Comparison of ENCODE assay signal across 8 cellular contexts in the genomic region with DNA sequence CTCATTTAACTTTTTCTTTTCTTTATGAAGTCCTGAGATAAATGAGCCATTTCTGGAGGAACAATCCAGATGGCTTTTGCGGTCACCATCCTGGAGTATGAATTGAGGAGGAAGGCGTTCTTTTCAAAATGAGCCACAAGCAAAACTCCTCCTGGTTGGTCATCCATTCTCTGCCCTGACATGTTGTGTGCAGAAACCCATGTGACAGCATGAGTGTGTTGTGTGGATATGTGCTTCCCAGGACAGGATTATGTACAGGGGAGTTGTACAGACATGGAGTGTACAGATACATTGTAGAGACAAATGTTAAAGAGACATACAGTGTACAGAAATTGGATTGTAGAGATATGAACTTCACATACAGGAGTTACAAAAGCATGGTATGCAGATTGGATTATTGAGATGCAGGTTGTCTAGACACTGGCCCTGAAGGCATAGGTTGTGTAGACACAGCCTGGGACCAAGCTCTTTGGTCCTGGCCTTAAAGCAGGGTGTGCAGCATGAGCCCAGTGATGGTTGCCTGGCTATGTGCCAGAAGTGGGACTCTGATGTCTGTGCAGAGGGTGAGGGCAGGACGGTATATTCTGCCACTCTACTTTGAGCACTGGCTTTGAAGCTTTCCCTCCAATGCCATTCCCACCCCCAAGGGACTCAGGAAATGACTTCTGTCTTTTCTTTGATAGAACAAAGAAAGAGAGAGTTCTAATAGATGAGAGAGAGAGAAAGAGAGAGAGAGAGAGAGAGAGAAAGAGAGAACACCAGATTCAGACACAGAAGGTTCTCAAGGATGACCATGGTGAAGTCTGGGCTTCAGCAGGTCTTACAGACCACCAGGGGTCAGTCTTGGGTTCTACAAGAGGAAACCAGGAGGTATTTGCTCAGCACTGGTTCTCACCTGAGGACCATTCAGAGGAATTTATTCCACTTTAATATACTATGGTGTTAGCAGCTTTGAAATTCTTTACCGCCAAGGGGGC.
DNase-seq lines count a peak whose midpoint lies in the region; ATAC-seq and TF ChIP-seq lines count a peak whose summit lies in the region.

No MANE protein-coding gene starts in this region.

- H2AFZ ChIP-seq in IMR-90 (replicated peaks; ENCODE audit: low read length, poor library complexity) (peak overlapping the region; percentile 34), PC-3 (ENCODE audit: low read length) (no peak overlapping the region)

- H3K9me1 ChIP-seq in IMR-90 (ENCODE audit: insufficient read depth, low read length), result peaks cover 6% of the 10 kb centered on the region; the same call in 1 of the 2 replicates

- 0 out of 2 replicates have a peak overlapping the region, but pooled peaks have one; percentile 28 for H4K91ac ChIP-seq in IMR-90 (ENCODE audit: insufficient read depth, low read depth, low read length)

- POLR2A ChIA-PET in IMR-90 (lab: Charles Lee; ENCODE audit: unreplicated experiment), result no interaction called here
- POLR2A ChIA-PET in PC-3 (lab: Charles Lee; ENCODE audit: unreplicated experiment), result interaction anchor here (0.9 kb wide), 1 partner anchor 227 kb away, joined by 8 read pairs; no protein-coding TSS in a partner anchor

- dilution Hi-C loops in IMR-90 (cut with HindIII; ENCODE audit: low sequenced_read_pairs, unreplicated experiment), result no loop called here

- H3K4me3 ChIP-seq in IMR-90 (ENCODE audit: insufficient read depth, low read depth, low read length), result no peak overlapping the region
- H3K4me3 ChIP-seq in PC-3 (ENCODE audit: low read length), result no peak overlapping the region
- H3K4me3 ChIP-seq in stomach, result no peak overlapping the region

- WGBS in IMR-90 (ENCODE audit: extremely low coverage in 2 of 2, insufficient read length in 1 of 2), 2 experiments, result no CpG with 5 or more reads among the region's 4 CpGs
- 72 to 84% (median 76%) methylated on average over 4 of the region's 4 CpGs for WGBS in stomach, 5 donors

- H4K5ac ChIP-seq in IMR-90 (ENCODE audit: low read depth, low read length), result no peak overlapping the region

- TF ChIP-seq CTCF in IMR-90 (conservative IDR thresholded peaks at IDR 0.05; ENCODE audit: low read depth, low read length) (peak; percentile 57), PC-3 (conservative IDR thresholded peaks at IDR 0.05; ENCODE audit: low read depth, low read length) (peak; percentile 81), stomach (IDR thresholded peaks at IDR 0.05) (peak in 5 of 7 experiments; percentile 28 to 58 (median 46))

- H3F3A ChIP-seq in PC-3 (ENCODE audit: low read length, unreplicated experiment), result no peaks in the 10 kb centered on the region

- DNase-seq in stimulated activated CD4-positive, alpha-beta T cell treated with anti-CD3 and anti-CD28 coated beads, Interleukin-2, amount 100 ng/mL, for 48 hours, result peak; percentile 8 to 9
- DNase-seq in stimulated activated CD4-positive, alpha-beta T cell treated with anti-CD3 and anti-CD28 coated beads, Interleukin-12 subunit alpha, Interleukin-12 subunit beta, amount 100 ng/mL, for 4 hours, result no peak
- DNase-seq in IMR-90 (peak; percentile 66), PC-3 (peak; percentile 66), kidney glomerular epithelial cell (lab: John Stamatoyannopoulos, UW) (peak; percentile 62), stomach (no peak)
- peak; percentile 57 for DNase-seq in central memory CD4-positive, alpha-beta T cell

- H2BK20ac ChIP-seq in IMR-90 (ENCODE audit: low read depth, low read length), result no peak overlapping the region

- H3K9me2 ChIP-seq in PC-3 (replicated peaks; ENCODE audit: low read length), result no peaks in the 10 kb centered on the region

- H3K18ac ChIP-seq in IMR-90 (ENCODE audit: low read depth, low read length), result no peak overlapping the region

- BruUV-seq in IMR-90 (replicated peaks; lab: Mats Ljungman, UMichigan) (no TSS peak), PC-3 (replicated peaks; lab: Mats Ljungman, UMichigan) (no TSS peak)

- H3K4me2 ChIP-seq in IMR-90 (ENCODE audit: low read depth, low read length) (no peak overlapping the region), PC-3 (ENCODE audit: low read length) (no peak overlapping the region)

- intact Hi-C loops in IMR-90 (cut with micrococcal nuclease) (loop anchor here (5.0 kb wide), 2 partner anchors 111 to 586 kb away; a partner anchor contains a TSS), PC-3 (cut with micrococcal nuclease) (loop anchor here (5.0 to 10.0 kb wide), 2 partner anchors 231 to 588 kb away; a partner anchor contains a TSS), stomach (cut with DNase I; ENCODE audit: low total_unique reads) (no loop called here)

- no peaks in the 10 kb centered on the region for H3K79me1 ChIP-seq in IMR-90 (ENCODE audit: low read depth in 1 of 2, low read length in 2 of 2)

- no peak overlapping the region for H3K4ac ChIP-seq in IMR-90 (ENCODE audit: low read depth, low read length)

- no peak overlapping the region for H3K23ac ChIP-seq in IMR-90 (ENCODE audit: low read depth, low read length)

- H4K20me1 ChIP-seq in IMR-90 (ENCODE audit: insufficient read depth, low read length), result no peaks in the 10 kb centered on the region
- no peaks in the 10 kb centered on the region for H4K20me1 ChIP-seq in PC-3 (ENCODE audit: low read length)

- no peak overlapping the region for H2BK5ac ChIP-seq in IMR-90 (ENCODE audit: low read depth, low read length, poor library complexity, severe bottlenecking)

- H4K8ac ChIP-seq in IMR-90 (ENCODE audit: low read depth in 2 of 2, low read length in 2 of 2), result no peak overlapping the region

- H3K9me3 ChIP-seq in IMR-90 (ENCODE audit: control insufficient read depth, insufficient read depth, low read length) (no peaks in the 10 kb centered on the region), PC-3 (ENCODE audit: low read length) (no peaks in the 10 kb centered on the region), stomach (no peaks in the 10 kb centered on the region)

- TF ChIP-seq EP300 in stomach (IDR thresholded peaks at IDR 0.05), result no peak

- H3K14ac ChIP-seq in IMR-90 (replicated peaks; ENCODE audit: low read depth, low read length), result no peak overlapping the region

- H3K27me3 ChIP-seq in IMR-90 (ENCODE audit: control insufficient read depth, insufficient read depth, low read length), result no peaks in the 10 kb centered on the region
- 0 out of 2 replicates have a peak, but pooled peaks cover 3% of the 10 kb centered on the region for H3K27me3 ChIP-seq in PC-3 (ENCODE audit: low read length)
- H3K27me3 ChIP-seq in stomach, result no peaks in the 10 kb centered on the region

- no peak overlapping the region for H3K56ac ChIP-seq in IMR-90 (ENCODE audit: extremely low read depth, insufficient read depth, low read length)

- no peak overlapping the region for H3K9ac ChIP-seq in IMR-90 (ENCODE audit: low read depth, low read length)
- no peak overlapping the region for H3K9ac ChIP-seq in PC-3 (ENCODE audit: low read length)

- TF ChIP-seq RAD21 in IMR-90 (IDR thresholded peaks at IDR 0.05; ENCODE audit: low read length), result peak; percentile 60

- H3K36me3 ChIP-seq in IMR-90 (ENCODE audit: control insufficient read depth, insufficient read depth, low read length) (no peaks in the 10 kb centered on the region), PC-3 (ENCODE audit: low read depth, low read length) (no peaks in the 10 kb centered on the region), stomach (no peaks in the 10 kb centered on the region)

- ATAC-seq in IMR-90 (ENCODE audit: low read depth) (peak; percentile 35; the same call in 1 of the 2 replicates), PC-3 (peak; percentile 84), HG03280 (IDR thresholded peaks at IDR 0.05; ENCODE audit: unreplicated experiment) (no peak)

- H3K27ac ChIP-seq in IMR-90 (ENCODE audit: insufficient read depth, low read length) (no peak overlapping the region), PC-3 (ENCODE audit: low read length) (no peak overlapping the region), stomach (no peak overlapping the region)

- in situ Hi-C loops in IMR-90 (cut with MboI; ENCODE audit: low sequenced_read_pairs), result loop anchor here (25.0 kb wide), 2 partner anchors 1001 to 1251 kb away; no protein-coding TSS in a partner anchor

- no peak overlapping the region; the same call in 2 of the 3 replicates for H2BK15ac ChIP-seq in IMR-90 (ENCODE audit: low read depth, low read length)

- no peak overlapping the region for H2AK9ac ChIP-seq in IMR-90 (replicated peaks; ENCODE audit: low read depth, low read length, poor library complexity)

- TF ChIP-seq POLR2A in IMR-90 (IDR thresholded peaks at IDR 0.05; ENCODE audit: low read depth, low read length) (no peak), stomach (IDR thresholded peaks at IDR 0.05) (no peak)

- peak overlapping the region; percentile 44; the same call in 1 of the 2 replicates for H2BK120ac ChIP-seq in IMR-90 (ENCODE audit: low read depth, low read length)

- no peaks in the 10 kb centered on the region for H3K79me2 ChIP-seq in PC-3 (ENCODE audit: low read length)

- H3K4me1 ChIP-seq in IMR-90 (ENCODE audit: control insufficient read depth, insufficient read depth, low read length) (peaks cover 17% of the 10 kb centered on the region), PC-3 (ENCODE audit: insufficient read depth, low read length) (no peaks in the 10 kb centered on the region), stomach (peaks cover 0 to 28% (median 16%) of the 10 kb centered on the region in 4 donors)

- 0 out of 2 replicates have a peak overlapping the region, but pooled peaks have one; percentile 45 for H2AK5ac ChIP-seq in IMR-90 (ENCODE audit: low read depth, low read length)

- CTCF ChIA-PET in IMR-90 (lab: Yijun Ruan, JAX) (interaction anchor here (0.5 to 3.3 kb wide), 5 partner anchors 9 to 751 kb away, joined by 3 to 18 read pairs (median 4); no protein-coding TSS in a partner anchor), PC-3 (lab: Charles Lee) (interaction anchor here (1.9 kb wide), 1 partner anchor 8 kb away, joined by 9 read pairs; no protein-coding TSS in a partner anchor)

TF ChIP-seq in IMR-90, 13 proteins besides CTCF, POLR2A, EP300 and RAD21:
- TF ChIP-seq, protein P1, sequence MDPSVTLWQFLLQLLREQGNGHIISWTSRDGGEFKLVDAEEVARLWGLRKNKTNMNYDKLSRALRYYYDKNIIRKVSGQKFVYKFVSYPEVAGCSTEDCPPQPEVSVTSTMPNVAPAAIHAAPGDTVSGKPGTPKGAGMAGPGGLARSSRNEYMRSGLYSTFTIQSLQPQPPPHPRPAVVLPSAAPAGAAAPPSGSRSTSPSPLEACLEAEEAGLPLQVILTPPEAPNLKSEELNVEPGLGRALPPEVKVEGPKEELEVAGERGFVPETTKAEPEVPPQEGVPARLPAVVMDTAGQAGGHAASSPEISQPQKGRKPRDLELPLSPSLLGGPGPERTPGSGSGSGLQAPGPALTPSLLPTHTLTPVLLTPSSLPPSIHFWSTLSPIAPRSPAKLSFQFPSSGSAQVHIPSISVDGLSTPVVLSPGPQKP (IDR thresholded peaks at IDR 0.05; ENCODE audit: borderline replicate concordance, low read depth, low read length), result no peak
- TF ChIP-seq SMC3 (IDR thresholded peaks at IDR 0.05; ENCODE audit: low read depth, low read length), result peak; percentile 62

Comparison
In these comparisons a context has a peak if more than half of its experiments do, and no peak if none do; other contexts are left out.
1. DNase-seq: peak in stimulated activated CD4-positive, alpha-beta T cell treated with anti-CD3 and anti-CD28 coated beads, Interleukin-2, amount 100 ng/mL, for 48 hours (2 of 2), IMR-90 (single experiment), PC-3 (single experiment), central memory CD4-positive, alpha-beta T cell (single experiment) and kidney glomerular epithelial cell (single experiment); none in stimulated activated CD4-positive, alpha-beta T cell treated with anti-CD3 and anti-CD28 coated beads, Interleukin-12 subunit alpha, Interleukin-12 subunit beta, amount 100 ng/mL, for 4 hours (single experiment) and stomach (single experiment).
2. Peak in every context shown above with its lines, with median percentiles within 50 percentile points of each other: CTCF ChIP-seq.